In the genomic region with DNA sequence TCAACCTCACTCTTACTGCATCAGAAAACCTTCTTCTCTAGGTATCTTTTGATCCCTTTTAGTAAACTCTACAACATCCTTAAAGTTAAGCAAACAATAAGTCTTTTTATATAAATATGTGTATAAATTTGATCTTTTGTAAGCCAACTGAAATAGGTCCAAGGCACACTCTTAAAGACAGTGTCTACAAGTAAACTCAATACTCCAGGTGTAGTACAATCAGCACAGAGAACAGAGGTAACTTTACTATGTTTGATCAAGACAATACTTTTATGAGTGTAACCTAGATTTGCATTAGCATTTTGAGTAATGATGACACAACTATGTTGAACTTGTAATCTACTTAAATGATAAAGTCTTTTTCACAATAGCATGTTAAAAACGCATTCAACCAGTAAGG, we compare ENCODE assay signal across 30 cellular contexts.
"Had no signal": no experiment of that assay in that cellular context is flagged by ENCODE, and none has a peak within 500 bp of the region (broad histone marks: within the 10 kb centered on the region; RNA-seq: fewer than 3 reads in every experiment).

No MANE protein-coding gene starts in this region.

- H3K4me3 ChIP-seq: ascending aorta, breast epithelium, cardiac muscle cell, colonic mucosa, esophagus squamous epithelium, gastroesophageal sphincter had no signal

- H3K9me3 ChIP-seq: ascending aorta, breast epithelium, colonic mucosa, esophagus squamous epithelium, gastroesophageal sphincter had no signal

- DNase-seq: activated CD4-positive, alpha-beta memory T cell treated with anti-CD3 and anti-CD28 coated beads, Interleukin-2, amount 10 ng/mL, durations not matched to agents 7 days and 5 days; activated CD4-positive, alpha-beta T cell treated with anti-CD3 and anti-CD28 coated beads for 1 hour; activated CD4-positive, alpha-beta T cell treated with anti-CD3 and anti-CD28 coated beads for 4 hours; activated CD4-positive, alpha-beta T cell treated with anti-CD3 and anti-CD28 coated beads, Interleukin-2, amount 10 ng/mL, durations not matched to agents 7 days and 5 days; activated CD4-positive, alpha-beta T cell treated with anti-CD3 and anti-CD28 coated beads, Interleukin-2, amount 50 U/mL, for 4 hours; activated CD8-positive, alpha-beta memory T cell treated with anti-CD3 and anti-CD28 coated beads, Interleukin-2, amount 50 U/mL, for 48 hours; activated gamma-delta T cell; activated naive CD4-positive, alpha-beta T cell; activated naive CD4-positive, alpha-beta T cell treated with anti-CD3 and anti-CD28 coated beads, Interleukin-2, amount 10 ng/mL, durations not matched to agents 7 days and 5 days; activated naive CD8-positive, alpha-beta T cell treated with anti-CD3 and anti-CD28 coated beads, Interleukin-2, amount 10 ng/mL, durations not matched to agents 7 days and 5 days; activated T-cell treated with anti-CD3 and anti-CD28 coated beads for 4 hours; activated T-cell treated with anti-CD3 and anti-CD28 coated beads, Interleukin-2, amount 50 U/mL, for 24 hours; activated T-cell treated with anti-CD3 and anti-CD28 coated beads, Interleukin-2, amount 50 U/mL, for 72 hours; central memory CD4-positive, alpha-beta T cell; cerebellar nuclear complex; colonic mucosa; effector CD8-positive, alpha-beta T cell; esophagus squamous epithelium; foreskin melanocyte; T-helper 1 cell; T-helper 17 cell; T1000 had no signal

- H3K4me1 Mint-ChIP-seq: activated CD4-positive, alpha-beta memory T cell treated with anti-CD3 and anti-CD28 coated beads, Interleukin-2, amount 10 ng/mL, durations not matched to agents 7 days and 5 days; activated CD4-positive, alpha-beta T cell treated with anti-CD3 and anti-CD28 coated beads, Interleukin-2, amount 10 ng/mL, durations not matched to agents 7 days and 5 days; activated naive CD4-positive, alpha-beta T cell treated with anti-CD3 and anti-CD28 coated beads, Interleukin-2, amount 10 ng/mL, durations not matched to agents 7 days and 5 days; activated naive CD8-positive, alpha-beta T cell treated with anti-CD3 and anti-CD28 coated beads, Interleukin-2, amount 10 ng/mL, durations not matched to agents 7 days and 5 days; brain; T-helper 17 cell had no signal

- H3K4me3 Mint-ChIP-seq: activated CD4-positive, alpha-beta memory T cell treated with anti-CD3 and anti-CD28 coated beads, Interleukin-2, amount 10 ng/mL, durations not matched to agents 7 days and 5 days; activated CD4-positive, alpha-beta T cell treated with anti-CD3 and anti-CD28 coated beads, Interleukin-2, amount 10 ng/mL, durations not matched to agents 7 days and 5 days; activated naive CD4-positive, alpha-beta T cell treated with anti-CD3 and anti-CD28 coated beads, Interleukin-2, amount 10 ng/mL, durations not matched to agents 7 days and 5 days; activated naive CD8-positive, alpha-beta T cell treated with anti-CD3 and anti-CD28 coated beads, Interleukin-2, amount 10 ng/mL, durations not matched to agents 7 days and 5 days; activated T-cell treated with anti-CD3 and anti-CD28 coated beads, Interleukin-2, amount 50 U/mL, for 24 hours; activated T-cell treated with anti-CD3 and anti-CD28 coated beads, Interleukin-2, amount 50 U/mL, for 72 hours; brain; T-helper 17 cell; T-helper 2 cell treated with Interferon-gamma antibody and Interleukin-4, amounts not matched to agents 5 μg/mL and 100 μg/mL, for 36 hours had no signal

- H3K9me3 Mint-ChIP-seq: activated CD4-positive, alpha-beta memory T cell treated with anti-CD3 and anti-CD28 coated beads, Interleukin-2, amount 10 ng/mL, durations not matched to agents 7 days and 5 days; activated CD4-positive, alpha-beta T cell treated with anti-CD3 and anti-CD28 coated beads, Interleukin-2, amount 10 ng/mL, durations not matched to agents 7 days and 5 days; activated T-cell treated with anti-CD3 and anti-CD28 coated beads, Interleukin-2, amount 50 U/mL, for 24 hours; brain; T-helper 2 cell treated with Interferon-gamma antibody and Interleukin-4, amounts not matched to agents 5 μg/mL and 100 μg/mL, for 36 hours had no signal

- ATAC-seq: activated naive CD4-positive, alpha-beta T cell treated with anti-CD3 and anti-CD28 coated beads, Interleukin-2, amount 50 U/mL, for 72 hours; activated T-cell treated with anti-CD3 and anti-CD28 coated beads, Interleukin-2, amount 50 U/mL, for 72 hours; gastroesophageal sphincter; T-helper 17 cell had no signal

- H3K27ac Mint-ChIP-seq: activated CD4-positive, alpha-beta memory T cell treated with anti-CD3 and anti-CD28 coated beads, Interleukin-2, amount 10 ng/mL, durations not matched to agents 7 days and 5 days; activated CD4-positive, alpha-beta T cell treated with anti-CD3 and anti-CD28 coated beads, Interleukin-2, amount 10 ng/mL, durations not matched to agents 7 days and 5 days; activated naive CD4-positive, alpha-beta T cell treated with anti-CD3 and anti-CD28 coated beads, Interleukin-2, amount 10 ng/mL, durations not matched to agents 7 days and 5 days; activated naive CD4-positive, alpha-beta T cell treated with anti-CD3 and anti-CD28 coated beads, Interleukin-2, amount 50 U/mL, for 72 hours; activated naive CD8-positive, alpha-beta T cell treated with anti-CD3 and anti-CD28 coated beads, Interleukin-2, amount 10 ng/mL, durations not matched to agents 7 days and 5 days; activated T-cell treated with anti-CD3 and anti-CD28 coated beads, Interleukin-2, amount 50 U/mL, for 24 hours; activated T-cell treated with anti-CD3 and anti-CD28 coated beads, Interleukin-2, amount 50 U/mL, for 72 hours; brain; T-helper 17 cell; T-helper 2 cell treated with Interferon-gamma antibody and Interleukin-4, amounts not matched to agents 5 μg/mL and 100 μg/mL, for 36 hours had no signal

- H3K27me3 Mint-ChIP-seq: activated CD4-positive, alpha-beta memory T cell treated with anti-CD3 and anti-CD28 coated beads, Interleukin-2, amount 10 ng/mL, durations not matched to agents 7 days and 5 days; activated CD4-positive, alpha-beta T cell treated with anti-CD3 and anti-CD28 coated beads, Interleukin-2, amount 10 ng/mL, durations not matched to agents 7 days and 5 days; activated naive CD4-positive, alpha-beta T cell treated with anti-CD3 and anti-CD28 coated beads, Interleukin-2, amount 10 ng/mL, durations not matched to agents 7 days and 5 days; activated naive CD8-positive, alpha-beta T cell treated with anti-CD3 and anti-CD28 coated beads, Interleukin-2, amount 10 ng/mL, durations not matched to agents 7 days and 5 days; activated T-cell treated with anti-CD3 and anti-CD28 coated beads, Interleukin-2, amount 50 U/mL, for 24 hours; T-helper 17 cell had no signal

- H3K4me1 ChIP-seq: ascending aorta, breast epithelium, colonic mucosa, esophagus squamous epithelium, gastroesophageal sphincter had no signal

- H3K27me3 ChIP-seq: ascending aorta, breast epithelium, cardiac muscle cell, colonic mucosa, esophagus squamous epithelium, gastroesophageal sphincter had no signal

- H3K27ac ChIP-seq: ascending aorta, breast epithelium, cardiac muscle cell, colonic mucosa, epithelial cell of prostate, esophagus squamous epithelium, gastroesophageal sphincter had no signal

- H3K36me3 ChIP-seq: ascending aorta, breast epithelium, cardiac muscle cell, colonic mucosa, esophagus squamous epithelium, gastroesophageal sphincter had no signal

- H3K36me3 Mint-ChIP-seq: activated naive CD4-positive, alpha-beta T cell treated with anti-CD3 and anti-CD28 coated beads, Interleukin-2, amount 10 ng/mL, durations not matched to agents 7 days and 5 days; activated naive CD4-positive, alpha-beta T cell treated with anti-CD3 and anti-CD28 coated beads, Interleukin-2, amount 50 U/mL, for 72 hours; activated naive CD8-positive, alpha-beta T cell treated with anti-CD3 and anti-CD28 coated beads, Interleukin-2, amount 10 ng/mL, durations not matched to agents 7 days and 5 days; brain had no signal
